1 cellular context compared by ENCODE assay signal in the genomic region with DNA sequence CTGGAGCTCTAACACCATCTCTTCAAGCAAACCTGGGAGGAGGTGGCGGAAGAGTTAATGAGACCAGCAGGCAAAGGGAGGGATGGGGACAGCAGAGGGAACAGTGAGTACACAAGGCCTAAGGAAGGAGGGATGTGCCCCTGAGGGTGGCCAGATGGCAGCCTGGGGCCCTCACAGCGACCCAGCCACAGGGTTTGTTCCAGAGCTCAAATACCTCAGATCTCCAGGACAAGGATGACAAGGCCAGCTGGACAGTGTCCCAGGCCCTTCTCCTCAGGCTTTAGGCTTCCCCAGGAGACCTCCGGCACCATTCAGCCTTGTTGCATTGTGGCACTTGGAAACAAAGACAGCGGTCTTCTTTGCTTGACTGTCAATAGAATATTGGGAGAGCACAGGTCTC.
TF ChIP-seq lines count a peak whose summit lies in the region.

No MANE protein-coding gene starts in this region.

TF ChIP-seq in IMR-90, 13 proteins besides CTCF, POLR2A, EP300 and RAD21:
- TF ChIP-seq BHLHE40 (IDR thresholded peaks at IDR 0.05; ENCODE audit: low read depth, low read length) (no peak), RCOR1 (IDR thresholded peaks at IDR 0.05; ENCODE audit: insufficient replicate concordance, low read length) (no peak), CHD1 (IDR thresholded peaks at IDR 0.05; ENCODE audit: low read depth, low read length) (no peak)
